In the genomic region with DNA sequence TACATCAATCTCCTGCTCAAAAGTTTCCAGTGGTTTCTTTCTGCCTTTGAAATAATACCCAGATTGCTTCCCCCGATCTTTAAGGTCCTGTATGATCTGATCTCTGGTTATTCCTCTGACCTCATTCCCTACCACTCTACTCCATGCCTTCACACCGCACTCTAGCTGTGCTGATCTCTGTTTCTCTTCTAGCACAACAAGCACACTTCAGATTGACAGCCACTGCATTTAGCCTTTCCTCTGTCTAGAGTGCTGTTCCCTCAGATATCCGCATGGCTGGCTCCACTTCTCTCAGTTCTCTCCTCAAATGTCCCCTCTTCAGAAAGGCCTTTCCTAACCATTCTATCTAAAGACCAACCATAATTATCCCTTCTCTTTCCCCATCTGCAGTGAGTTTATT, we compare ENCODE assay signal across 29 cellular contexts.
"Had no signal": no experiment of that assay in that cellular context is flagged by ENCODE, and none has a peak within 500 bp of the region (broad histone marks: within the 10 kb centered on the region; RNA-seq: fewer than 3 reads in every experiment).

No MANE protein-coding gene starts in this region.

- H3K27me3 ChIP-seq: neural progenitor cell, ovary, right lobe of liver, sigmoid colon, stomach, thyroid gland, tibial nerve, upper lobe of left lung, vagina had no signal

- H3K9ac ChIP-seq: neural progenitor cell, parathyroid adenoma had no signal

- H3K36me3 ChIP-seq: neural progenitor cell, ovary, right lobe of liver, sigmoid colon, stomach, thoracic aorta, thyroid gland, tibial nerve, upper lobe of left lung, vagina had no signal

- H3K4me1 Mint-ChIP-seq: natural killer cell; nephron; stimulated activated effector memory CD8-positive, alpha-beta T cell treated with anti-CD3 and anti-CD28 coated beads, Interleukin-12 subunit alpha, Interleukin-12 subunit beta, amount 100 ng/mL, for 72 hours; stimulated activated naive B cell treated with anti-CD40 and anti-IgM and Interleukin-4, amounts not matched to agents 10 μg/mL and 1 μg/mL and 100 μg/mL, for 72 hours had no signal

- H3K27me3 Mint-ChIP-seq: stimulated activated naive B cell treated with anti-CD40 and anti-IgM and Interleukin-4, amounts not matched to agents 10 μg/mL and 1 μg/mL and 100 μg/mL, for 72 hours; stimulated activated naive CD8-positive, alpha-beta T cell treated with anti-CD3 and anti-CD28 coated beads, Interleukin-15, Interleukin-2, amounts not matched to agents 100 ng/mL and 50 ng/mL, for 24 hours had no signal

- H3K4me2 ChIP-seq: neural progenitor cell had no signal

- H3K4me3 ChIP-seq: neural progenitor cell, ovary, psoas muscle, right lobe of liver, sigmoid colon, stomach, thoracic aorta, thyroid gland, tibial nerve, upper lobe of left lung, vagina had no signal

- H3K27ac ChIP-seq: neural progenitor cell, ovary, parathyroid adenoma, psoas muscle, right lobe of liver, sigmoid colon, stomach, thoracic aorta, thyroid gland, tibial nerve, upper lobe of left lung, vagina had no signal

- H3K9me3 ChIP-seq: ovary, psoas muscle, right lobe of liver, sigmoid colon, stomach, thoracic aorta, thyroid gland, tibial nerve, upper lobe of left lung, vagina had no signal

- H3K9me3 Mint-ChIP-seq: natural killer cell; nephron; neural progenitor cell; stimulated activated naive B cell treated with anti-CD40 and anti-IgM and Interleukin-4, amounts not matched to agents 10 μg/mL and 1 μg/mL and 100 μg/mL, for 72 hours; stimulated activated naive CD8-positive, alpha-beta T cell treated with anti-CD3 and anti-CD28 coated beads, Interleukin-15, Interleukin-2, amounts not matched to agents 100 ng/mL and 50 ng/mL, for 24 hours had no signal

- H3K36me3 Mint-ChIP-seq: natural killer cell; neural progenitor cell; stimulated activated effector memory CD8-positive, alpha-beta T cell treated with anti-CD3 and anti-CD28 coated beads, Interleukin-12 subunit alpha, Interleukin-12 subunit beta, amount 100 ng/mL, for 72 hours; stimulated activated naive B cell treated with anti-CD40 and anti-IgM and Interleukin-4, amounts not matched to agents 10 μg/mL and 1 μg/mL and 100 μg/mL, for 72 hours had no signal

- ATAC-seq: natural killer cell; psoas muscle; right cardiac atrium; right lobe of liver; stimulated activated effector memory CD8-positive, alpha-beta T cell treated with anti-CD3 and anti-CD28 coated beads, Interleukin-12 subunit alpha, Interleukin-12 subunit beta, amount 100 ng/mL, for 72 hours; stimulated activated naive B cell treated with anti-CD40 and anti-IgM and Interleukin-4, amounts not matched to agents 10 μg/mL and 1 μg/mL and 100 μg/mL, for 72 hours had no signal

- H3K4me3 Mint-ChIP-seq: natural killer cell; nephron; neural progenitor cell; stimulated activated effector memory CD8-positive, alpha-beta T cell treated with anti-CD3 and anti-CD28 coated beads, Interleukin-12 subunit alpha, Interleukin-12 subunit beta, amount 100 ng/mL, for 72 hours; stimulated activated naive B cell treated with anti-CD40 and anti-IgM and Interleukin-4, amounts not matched to agents 10 μg/mL and 1 μg/mL and 100 μg/mL, for 72 hours; stimulated activated naive CD8-positive, alpha-beta T cell treated with anti-CD3 and anti-CD28 coated beads, Interleukin-15, Interleukin-2, amounts not matched to agents 100 ng/mL and 50 ng/mL, for 24 hours had no signal

- H3K79me2 ChIP-seq: parathyroid adenoma had no signal

- H3K4me1 ChIP-seq: neural progenitor cell, parathyroid adenoma, psoas muscle, sigmoid colon, thyroid gland, tibial nerve, upper lobe of left lung, vagina had no signal

- FAIRE-seq: small intestine, urothelium cell line had no signal

- DNase-seq: natural killer cell; occipital lobe; ovary; posterior cingulate gyrus; psoas muscle; right cardiac atrium; right lobe of liver; sigmoid colon; small intestine; stimulated activated CD4-positive, alpha-beta T cell treated with anti-CD3 and anti-CD28 coated beads, Interleukin-15, amount 100 ng/mL, for 24 hours; stimulated activated CD4-positive, alpha-beta T cell treated with anti-CD3 and anti-CD28 coated beads, Interleukin-2, amount 100 ng/mL, for 24 hours; stimulated activated CD4-positive, alpha-beta T cell treated with anti-CD3 and anti-CD28 coated beads, Interleukin-2, amount 100 ng/mL, for 48 hours; stimulated activated CD4-positive, alpha-beta T cell treated with anti-CD3 and anti-CD28 coated beads, Interleukin-4, amount 100 ng/mL, for 24 hours; stimulated activated naive B cell treated with anti-CD40 and anti-IgM and Interleukin-4, amounts not matched to agents 10 μg/mL and 1 μg/mL and 100 μg/mL, for 72 hours; stimulated activated naive CD4-positive, alpha-beta T cell treated with Interleukin-2 at 50 U/mL for 16 hours; stomach; thyroid gland; trophoblast cell; upper lobe of left lung had no signal

- H3K27ac Mint-ChIP-seq: natural killer cell; nephron; neural progenitor cell; progenitor cell of endocrine pancreas; stimulated activated effector memory CD8-positive, alpha-beta T cell treated with anti-CD3 and anti-CD28 coated beads, Interleukin-12 subunit alpha, Interleukin-12 subunit beta, amount 100 ng/mL, for 72 hours; stimulated activated naive B cell treated with anti-CD40 and anti-IgM and Interleukin-4, amounts not matched to agents 10 μg/mL and 1 μg/mL and 100 μg/mL, for 72 hours; stimulated activated naive CD8-positive, alpha-beta T cell treated with anti-CD3 and anti-CD28 coated beads, Interleukin-15, Interleukin-2, amounts not matched to agents 100 ng/mL and 50 ng/mL, for 24 hours had no signal

- H2AFZ ChIP-seq: neural progenitor cell, parathyroid adenoma had no signal
